8 cellular contexts compared by ENCODE assay signal in the genomic region with DNA sequence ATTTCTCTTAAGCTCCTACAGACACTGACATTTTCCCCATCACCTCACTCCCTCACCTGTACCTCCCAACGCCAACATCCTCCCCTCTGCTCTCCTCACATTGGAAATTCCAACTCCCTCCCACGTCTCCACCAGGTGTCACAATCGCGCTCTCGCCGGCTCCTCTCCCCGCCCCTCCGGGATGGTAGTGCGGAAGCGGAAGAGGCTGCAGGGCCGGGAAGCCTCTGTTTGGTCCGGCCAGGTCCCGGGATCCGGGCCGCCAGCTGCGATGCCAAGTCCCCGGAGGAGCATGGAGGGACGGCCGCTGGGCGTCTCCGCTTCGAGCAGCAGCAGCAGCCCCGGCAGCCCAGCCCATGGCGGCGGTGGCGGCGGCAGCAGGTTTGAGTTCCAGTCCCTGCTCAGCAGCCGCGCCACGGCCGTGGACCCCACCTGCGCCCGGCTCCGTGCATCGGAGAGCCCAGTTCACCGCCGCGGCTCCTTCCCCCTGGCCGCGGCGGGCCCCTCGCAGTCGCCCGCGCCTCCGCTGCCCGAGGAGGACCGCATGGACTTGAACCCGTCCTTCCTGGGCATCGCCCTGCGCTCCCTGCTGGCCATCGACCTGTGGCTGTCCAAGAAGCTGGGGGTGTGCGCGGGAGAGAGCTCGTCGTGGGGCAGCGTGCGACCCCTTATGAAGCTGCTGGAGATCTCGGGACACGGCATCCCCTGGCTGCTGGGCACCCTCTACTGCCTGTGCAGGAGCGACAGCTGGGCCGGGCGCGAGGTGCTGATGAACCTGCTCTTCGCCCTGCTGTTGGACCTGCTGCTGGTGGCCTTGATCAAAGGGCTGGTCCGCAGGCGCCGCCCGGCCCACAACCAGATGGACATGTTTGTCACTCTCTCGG. TPM values are rescaled to one million over a fixed set of nuclear protein-coding genes. Genes with fewer than 3 reads are reported as not detected.
DNase-seq lines count a peak whose midpoint lies in the region; FAIRE-seq and TF ChIP-seq lines count a peak whose summit lies in the region.

A gene (plus strand): TSS at position 187 of the 881 bp plus-strand sequence. CDS start 82 bp downstream, at position 269.

- H3K4me1 Mint-ChIP-seq in activated naive CD4-positive, alpha-beta T cell treated with anti-CD3 and anti-CD28 coated beads for 36 hours (ENCODE audit: low read depth): peaks cover 52% of the 10 kb centered on the region

- no peak within 1 kb of the TSS for H2BK5ac ChIP-seq in neuronal stem cell (ENCODE audit: low read length)

- no peaks in the 10 kb centered on the region for H3K36me3 ChIP-seq in neuronal stem cell (replicated peaks in 1 of 2; ENCODE audit: control insufficient read depth in 2 of 2, insufficient read depth in 2 of 2, low read length in 2 of 2)
- no peaks in the 10 kb centered on the region for H3K36me3 ChIP-seq in testis (ENCODE audit: low read depth, missing control alignments)

- peak within 1 kb of the TSS; percentile 99 for H3K9ac ChIP-seq in neuronal stem cell (ENCODE audit: low read depth, low read length, poor library complexity)

- peak within 1 kb of the TSS; percentile 77 for H3K27ac Mint-ChIP-seq in activated naive CD4-positive, alpha-beta T cell treated with anti-CD3 and anti-CD28 coated beads for 36 hours

- peak within 1 kb of the TSS; percentile 98 for H3K18ac ChIP-seq in neuronal stem cell (ENCODE audit: low read length)

- FAIRE-seq in H54 (lab: Jason Lieb, UNC) (peak; percentile 92), frontal cortex (lab: Jason Lieb, UNC) (no peak)

- H3K27me3 ChIP-seq in neuronal stem cell (ENCODE audit: control insufficient read depth in 3 of 3, insufficient read depth in 3 of 3, low read depth in 1 of 3, low read length in 3 of 3) (peaks cover 0 to 5% (median 0%) of the 10 kb centered on the region in 3 experiments), testis (no peaks in the 10 kb centered on the region)

- H3K4ac ChIP-seq in neuronal stem cell (ENCODE audit: low read length): no peak within 1 kb of the TSS

- peak within 1 kb of the TSS; percentile 72 for H3K14ac ChIP-seq in neuronal stem cell (ENCODE audit: low read length)

- DNase-seq in GF-D8 (lab: John Stamatoyannopoulos, UW) (peak; percentile 46), H54 (ENCODE audit: insufficient read length, low spot score) (peak; percentile 83), LoVo (ENCODE audit: low spot score) (peak; percentile 93), SHP77 (lab: John Stamatoyannopoulos, UW) (peak; percentile 77 to 84), frontal cortex (ENCODE audit: low spot score in 2 of 2) (peak; percentile 77 to 78), neuronal stem cell (ENCODE audit: low spot score) (peak; percentile 63), testis (peak; percentile 91)
- DNase-seq in activated naive CD4-positive, alpha-beta T cell treated with anti-CD3 and anti-CD28 coated beads for 36 hours: peak; percentile 91

- H3K9me3 ChIP-seq in neuronal stem cell (replicated peaks in 1 of 2; ENCODE audit: control insufficient read depth in 2 of 2, insufficient read depth in 1 of 2, low read depth in 1 of 2, low read length in 2 of 2) (no peaks in the 10 kb centered on the region), testis (no peaks in the 10 kb centered on the region)

- H3K4me3 ChIP-seq in neuronal stem cell (ENCODE audit: low read length in 2 of 2): peak within 1 kb of the TSS; percentile 62 to 89
- H3K4me3 ChIP-seq in testis: peak within 1 kb of the TSS; percentile 77 to 81

- peak within 1 kb of the TSS; percentile 18 for H2BK12ac ChIP-seq in neuronal stem cell (ENCODE audit: low read length)

- H4K8ac ChIP-seq in neuronal stem cell (ENCODE audit: low read depth, low read length): no peak within 1 kb of the TSS

- H3K9me3 Mint-ChIP-seq in activated naive CD4-positive, alpha-beta T cell treated with anti-CD3 and anti-CD28 coated beads for 36 hours: no peaks in the 10 kb centered on the region

- peak within 1 kb of the TSS; percentile 93 for H2AFZ ChIP-seq in neuronal stem cell (ENCODE audit: low read length)

- TF ChIP-seq POLR2A in H54 (IDR thresholded peaks at IDR 0.05; ENCODE audit: low read depth, low read length): peak; percentile 61
- TF ChIP-seq POLR2A in testis (IDR thresholded peaks at IDR 0.05): no peak

- H3K4me2 ChIP-seq in neuronal stem cell (ENCODE audit: insufficient read depth, low read length, poor library complexity, severe bottlenecking): peak within 1 kb of the TSS; percentile 94

- peak within 1 kb of the TSS; percentile 96 for H3K23ac ChIP-seq in neuronal stem cell (ENCODE audit: low read depth, low read length, poor library complexity)

- H3K4me3 Mint-ChIP-seq in activated naive CD4-positive, alpha-beta T cell treated with anti-CD3 and anti-CD28 coated beads for 36 hours: peak within 1 kb of the TSS; percentile 87

- no peaks in the 10 kb centered on the region for H3K79me1 ChIP-seq in neuronal stem cell (ENCODE audit: low read depth, low read length)

- intact Hi-C loops in activated naive CD4-positive, alpha-beta T cell treated with anti-CD3 and anti-CD28 coated beads for 36 hours (cut with micrococcal nuclease): loop anchor here (1.0 to 10.0 kb wide), 8 partner anchors 17 to 1752 kb away; a partner anchor contains a TSS
- intact Hi-C loops in testis (cut with DNase I; ENCODE audit: low total_unique reads): loop anchor here (5.0 kb wide), 1 partner anchor 80 kb away; a partner anchor contains a TSS

- peak within 1 kb of the TSS; percentile 84 for H2BK120ac ChIP-seq in neuronal stem cell (ENCODE audit: low read depth, low read length)

- peak; percentile 31 to 58 (median 47) for TF ChIP-seq CTCF in testis (IDR thresholded peaks at IDR 0.05)

- H3K4me1 ChIP-seq in neuronal stem cell (ENCODE audit: control insufficient read depth in 2 of 2, insufficient read depth in 1 of 2, low read depth in 1 of 2, low read length in 2 of 2): peaks cover 5 to 8% of the 10 kb centered on the region in 2 donors
- no peaks in the 10 kb centered on the region for H3K4me1 ChIP-seq in testis

- peak within 1 kb of the TSS; percentile 87 for H4K91ac ChIP-seq in neuronal stem cell (ENCODE audit: low read depth, low read length, poor library complexity)

- no CpG with 5 or more reads among the region's 70 CpGs for WGBS in neuronal stem cell (ENCODE audit: extremely low coverage in 2 of 2, insufficient read length in 2 of 2, insufficient replicate concordance in 1 of 2), 2 donors
- WGBS in testis, 2 donors: 2% methylated on average over 16 to 67 of the region's 70 CpGs

- no peak within 1 kb of the TSS for H2AK5ac ChIP-seq in neuronal stem cell (ENCODE audit: low read depth, low read length)

- H3K27me3 Mint-ChIP-seq in activated naive CD4-positive, alpha-beta T cell treated with anti-CD3 and anti-CD28 coated beads for 36 hours (ENCODE audit: low read depth): no peaks in the 10 kb centered on the region

- H3K36me3 Mint-ChIP-seq in activated naive CD4-positive, alpha-beta T cell treated with anti-CD3 and anti-CD28 coated beads for 36 hours (ENCODE audit: low read depth): peaks cover 3% of the 10 kb centered on the region

- H2BK15ac ChIP-seq in neuronal stem cell (ENCODE audit: low read length): peak within 1 kb of the TSS; percentile 45

- H3K27ac ChIP-seq in neuronal stem cell (replicated peaks; ENCODE audit: low read length) (no peak within 1 kb of the TSS), testis (peak within 1 kb of the TSS; percentile 69 to 84)

- CTCF ChIA-PET in activated naive CD4-positive, alpha-beta T cell treated with anti-CD3 and anti-CD28 coated beads for 36 hours (lab: Charles Lee): interaction anchor here (0.9 to 1.4 kb wide), 4 partner anchors 12 to 296 kb away, joined by 3 to 4 read pairs (median 3); no protein-coding TSS in a partner anchor

RNA-seq across cellular contexts. Expression of the gene that starts here (rescaled TPM):
- total RNA-seq in activated naive CD4-positive, alpha-beta T cell treated with anti-CD3 and anti-CD28 coated beads for 36 hours: 1 to 10 TPM; 4.6 to 5.3 TPM
- total RNA-seq in frontal cortex (16.3 TPM), testis (10 to 100 TPM in 1 of 2 donors, 1 to 10 TPM in 1; 9.5 to 10.4 TPM)
- polyA plus RNA-seq in neuronal stem cell (2013, experiment 1 of 2): 6.7 TPM
- polyA plus RNA-seq in neuronal stem cell (2013, experiment 2 of 2): 7.0 TPM
- 10.8 TPM for polyA plus RNA-seq in testis (ENCODE audit: insufficient read depth, low read depth, low replicate concordance)
